In the genomic region with DNA sequence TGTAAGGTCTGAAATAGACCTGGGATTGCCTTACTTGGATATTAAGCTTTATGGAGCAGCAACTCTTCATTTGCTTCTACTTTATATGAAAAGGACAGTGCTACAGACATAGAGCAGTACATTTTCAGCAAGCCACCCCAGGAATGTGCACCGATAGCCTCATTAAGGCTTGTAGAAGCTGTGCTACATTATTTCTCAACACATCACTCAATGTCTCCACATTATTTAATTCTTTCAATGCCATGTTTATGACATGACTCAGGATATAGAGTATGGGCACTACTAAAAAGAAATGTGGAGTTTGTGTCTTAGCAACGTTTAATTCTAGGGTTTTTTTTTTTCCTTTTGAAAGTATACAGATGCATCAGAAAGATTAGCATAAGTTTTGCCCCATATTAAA, we compare ENCODE assay signal across 24 cellular contexts.
"Had no signal": no experiment of that assay in that cellular context is flagged by ENCODE, and none has a peak within 500 bp of the region (broad histone marks: within the 10 kb centered on the region; RNA-seq: fewer than 3 reads in every experiment).

No MANE protein-coding gene starts in this region.

- H3K9me3 ChIP-seq: mucosa of descending colon, ovary, thoracic aorta, upper lobe of right lung had no signal

- H3K36me3 ChIP-seq: left ventricle myocardium inferior, ovary, stomach, thoracic aorta, tibial artery, upper lobe of right lung had no signal

- H3K4me3 ChIP-seq: hepatocyte, left ventricle myocardium inferior, lung, mucosa of descending colon, ovary, skin epidermis, stomach, thoracic aorta, tibial artery, upper lobe of right lung had no signal

- ATAC-seq: mucosa of descending colon; naive thymus-derived CD4-positive, alpha-beta T cell; natural killer cell treated with Interleukin-12 subunit alpha and Interleukin-12 subunit beta and Interleukin-15 and Interleukin-18, amount 100 ng/mL, for 72 hours; right cardiac atrium; sciatic nerve; stimulated activated naive B cell treated with anti-CD40 and anti-IgM and Interleukin-4, amounts not matched to agents 10 μg/mL and 1 μg/mL and 100 μg/mL, for 72 hours; stimulated activated naive CD8-positive, alpha-beta T cell treated with anti-CD3 and anti-CD28 coated beads, Interleukin-15, Interleukin-2, amounts not matched to agents 100 U/mL and 50 U/mL, for 24 hours; upper lobe of right lung had no signal

- H3K4me1 ChIP-seq: left ventricle myocardium inferior, stomach, tibial artery, upper lobe of right lung had no signal

- H3K27ac ChIP-seq: hepatocyte, left ventricle myocardium inferior, ovary, skin epidermis, stomach, thoracic aorta, tibial artery, upper lobe of right lung had no signal

- H3K27me3 ChIP-seq: hepatocyte, ovary, stomach, tibial artery, upper lobe of right lung had no signal

- DNase-seq: islet precursor cell; left ventricle myocardium inferior; mesendoderm; midbrain; mucosa of descending colon; naive thymus-derived CD4-positive, alpha-beta T cell; ovary; right cardiac atrium; stimulated activated CD4-positive, alpha-beta T cell treated with anti-CD3 and anti-CD28 coated beads, Interleukin-12 subunit alpha, Interleukin-12 subunit beta, amount 100 ng/mL, for 4 hours; stimulated activated CD4-positive, alpha-beta T cell treated with anti-CD3 and anti-CD28 coated beads, Interleukin-15, amount 100 ng/mL, for 24 hours; stimulated activated CD4-positive, alpha-beta T cell treated with anti-CD3 and anti-CD28 coated beads, Interleukin-2, amount 100 ng/mL, for 24 hours; stimulated activated CD4-positive, alpha-beta T cell treated with anti-CD3 and anti-CD28 coated beads, Interleukin-4, amount 100 ng/mL, for 1 hour; stimulated activated naive B cell treated with anti-CD40 and anti-IgM and Interleukin-4, amounts not matched to agents 10 μg/mL and 1 μg/mL and 100 μg/mL, for 72 hours; stimulated activated naive CD8-positive, alpha-beta T cell treated with anti-CD3 and anti-CD28 coated beads, Interleukin-15, Interleukin-2, amounts not matched to agents 100 U/mL and 50 U/mL, for 24 hours; stomach; tibial artery; trophoblast cell; upper lobe of right lung had no signal
